8 cellular contexts compared by ENCODE assay signal in the genomic region with DNA sequence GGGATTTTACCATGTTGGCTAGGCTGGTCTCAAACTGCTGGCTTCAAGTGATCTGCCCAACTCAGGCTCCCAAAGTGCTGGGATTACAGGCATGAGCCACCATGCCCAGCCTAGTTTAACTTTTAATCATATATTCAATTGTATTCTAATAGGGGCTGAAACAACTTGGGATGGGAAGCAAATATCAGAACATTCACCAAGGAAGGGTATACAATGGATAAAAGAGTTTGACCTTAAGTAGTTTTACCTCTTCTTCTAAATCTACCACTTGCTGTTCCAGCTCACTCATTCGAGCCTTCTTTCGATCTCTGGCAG. TPM values are rescaled to one million over a fixed set of nuclear protein-coding genes. Genes with fewer than 3 reads are reported as not detected.
DNase-seq lines count a peak whose midpoint lies in the region; ATAC-seq and TF ChIP-seq lines count a peak whose summit lies in the region.

No MANE protein-coding gene starts in this region.

- no peak for TF ChIP-seq CTCF in AG04449 (IDR thresholded peaks at IDR 0.05; ENCODE audit: insufficient read depth, low read length, missing control alignments)
- TF ChIP-seq CTCF in breast epithelium (IDR thresholded peaks at IDR 0.05): no peak

- CTCF ChIA-PET in AG04449 (lab: Yijun Ruan, JAX): interaction anchor here (0.5 to 2.7 kb wide), 6 partner anchors 9 to 447 kb away, joined by 3 to 12 read pairs (median 3); no protein-coding TSS in a partner anchor

- DNase-seq in AG04449 (ENCODE audit: low read depth, low spot score) (no peak), breast epithelium (ENCODE audit: low spot score in 2 of 2) (no peak), ACHN (no peak), C1 segment of cervical spinal cord (lab: John Stamatoyannopoulos, UW) (no peak)

- peaks cover 3% of the 10 kb centered on the region for H3K36me3 Mint-ChIP-seq in IgD-negative memory B cell

- H3K27me3 ChIP-seq in breast epithelium (no peaks in the 10 kb centered on the region), muscle layer of duodenum (ENCODE audit: low read depth, low read length) (no peaks in the 10 kb centered on the region)

- no peaks in the 10 kb centered on the region for H3K27me3 Mint-ChIP-seq in IgD-negative memory B cell

- H3K9me3 Mint-ChIP-seq in IgD-negative memory B cell: no peaks in the 10 kb centered on the region

- POLR2A ChIA-PET in AG04449 (lab: Yijun Ruan, JAX): interaction anchor here (0.6 to 2.9 kb wide), 5 partner anchors 15 to 242 kb away, joined by 3 to 15 read pairs (median 5); a partner anchor contains a TSS

- H3K27ac ChIP-seq in breast epithelium: peak overlapping the region; percentile 97 to 100
- peak overlapping the region; percentile 100 for H3K27ac ChIP-seq in muscle layer of duodenum (ENCODE audit: low read length)

- no peak for TF ChIP-seq POLR2A in breast epithelium (IDR thresholded peaks at IDR 0.05)

- H3K36me3 ChIP-seq in breast epithelium (peaks cover 6% of the 10 kb centered on the region), muscle layer of duodenum (ENCODE audit: control insufficient read depth in 1 of 2, insufficient read depth in 2 of 2, low read length in 2 of 2) (peaks cover 35 to 53% of the 10 kb centered on the region in 2 donors)

- intact Hi-C loops in breast epithelium (cut with DNase I; ENCODE audit: low total_unique reads): no loop called here

- ATAC-seq in GM21423 (IDR thresholded peaks at IDR 0.05; ENCODE audit: unreplicated experiment): no peak
- ATAC-seq in HG02571 (IDR thresholded peaks at IDR 0.05; ENCODE audit: unreplicated experiment): no peak

- H3K4me1 Mint-ChIP-seq in IgD-negative memory B cell: peaks cover 41 to 46% (median 43%) of the 10 kb centered on the region in 3 donors

- H3K27ac Mint-ChIP-seq in IgD-negative memory B cell: peak overlapping the region; percentile 48 to 100 (median 91)

- in situ Hi-C loops in ACHN (cut with HindIII; ENCODE audit: low pct_ligation_motif_present, low pct_unique_long_range_greater_than_20kb, low sequenced_read_pairs): no loop called here

- no peaks in the 10 kb centered on the region for H3K9me3 ChIP-seq in breast epithelium
- no peaks in the 10 kb centered on the region for H3K9me3 ChIP-seq in muscle layer of duodenum (ENCODE audit: control insufficient read depth in 1 of 2, low read length in 2 of 2)

- H3K4me1 ChIP-seq in breast epithelium (no peaks in the 10 kb centered on the region), muscle layer of duodenum (ENCODE audit: control insufficient read depth in 1 of 2, insufficient read depth in 2 of 2, low read length in 2 of 2) (peaks cover 8 to 32% of the 10 kb centered on the region in 2 donors)

- H3K4me3 ChIP-seq in AG04449 (ENCODE audit: low read depth, low read length) (peak overlapping the region; percentile 59), breast epithelium (peak overlapping the region; percentile 64 to 100 (median 92)), muscle layer of duodenum (ENCODE audit: low read depth in 1 of 2, low read length in 2 of 2) (peak overlapping the region; percentile 90 to 99)

- H3K4me3 Mint-ChIP-seq in IgD-negative memory B cell: peak overlapping the region; percentile 97 to 100 (median 99)

RNA-seq across cellular contexts. Expression of a gene that starts 1.6 kb away (rescaled TPM):
- 147 TPM for polyA plus RNA-seq in IgD-negative memory B cell
- total RNA-seq in breast epithelium: 1,000 to 10,000 TPM in 2 of 3 donors, 100 to 1,000 TPM in 1; 156 to 1,772 (median 1,383) TPM

RNA-seq across cellular contexts. Expression of a gene that starts 26.3 kb away (rescaled TPM):
- 12.0 TPM for polyA plus RNA-seq in IgD-negative memory B cell
- 10 to 100 TPM; 19.5 to 33.5 (median 23.9) TPM for total RNA-seq in breast epithelium

RNA-seq across cellular contexts. Expression of a gene that starts 56.9 kb away (rescaled TPM):
- 24.1 TPM for polyA plus RNA-seq in IgD-negative memory B cell
- total RNA-seq in breast epithelium: 10 to 100 TPM; 25.3 to 49.3 (median 32.4) TPM

RNA-seq across cellular contexts. Expression of a gene that starts 57.1 kb away (rescaled TPM):
- polyA plus RNA-seq in IgD-negative memory B cell: 19.4 TPM
- total RNA-seq in breast epithelium: 10 to 100 TPM in 1 of 3 donors, 1 to 10 TPM in 2; 3.8 to 13.2 (median 6.2) TPM
